Comparison of ENCODE assay signal across 8 cellular contexts in the genomic region with DNA sequence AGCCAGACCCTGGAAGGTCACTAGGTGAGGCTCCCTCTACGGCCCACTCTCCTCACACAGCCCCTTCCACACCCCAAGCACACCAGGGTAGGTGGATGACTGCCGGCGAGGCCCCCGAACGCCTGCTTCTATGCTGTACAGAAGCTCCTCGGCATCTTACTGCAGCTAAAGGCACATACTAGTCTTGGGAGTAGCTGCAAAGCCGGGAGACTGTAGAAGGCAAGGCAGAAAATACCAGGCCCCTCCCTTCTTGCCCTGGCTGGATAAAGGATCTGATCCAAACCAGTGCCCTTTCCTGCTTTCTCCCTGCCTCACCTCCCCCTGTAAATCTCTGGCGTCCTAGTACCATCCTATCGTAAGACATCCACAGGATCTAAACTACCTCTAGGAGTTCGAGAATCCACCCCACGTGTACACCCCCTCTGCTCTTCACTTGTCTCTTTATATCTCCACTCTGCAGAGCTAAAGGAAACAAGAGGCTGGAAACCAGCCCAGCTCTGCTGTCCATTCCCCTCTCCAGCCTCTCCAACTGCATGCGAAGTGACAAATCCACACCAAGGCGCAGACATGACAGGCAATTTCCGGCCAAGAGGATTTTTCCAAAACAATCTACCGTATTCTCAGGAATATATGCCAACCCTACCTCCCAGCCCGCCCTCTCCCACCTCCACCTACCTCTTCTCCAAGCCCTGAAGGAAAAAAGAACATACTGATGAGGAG. TPM values are rescaled to one million over a fixed set of nuclear protein-coding genes. Genes with fewer than 3 reads are reported as not detected.
DNase-seq lines count a peak whose midpoint lies in the region; ATAC-seq, FAIRE-seq and TF ChIP-seq lines count a peak whose summit lies in the region.

No MANE protein-coding gene starts in this region.

- TF ChIP-seq POLR2A in H1 (IDR thresholded peaks at IDR 0.05; ENCODE audit: control extremely low read depth in 1 of 2, low read depth in 2 of 2, low read length in 2 of 2) = no peak
- TF ChIP-seq POLR2A in upper lobe of left lung (IDR thresholded peaks at IDR 0.05) = no peak

- 11% methylated on average over 16 of the region's 16 CpGs for WGBS in SK-N-SH (ENCODE audit: low lambda C conversion rate)
- 69% methylated on average over 16 of the region's 16 CpGs; no CpG with 5 or more reads in 1 of the 2 experiments for WGBS in H1 (ENCODE audit: extremely low coverage in 1 of 2, insufficient coverage in 1 of 2, insufficient read length in 1 of 2, insufficient replicate concordance in 2 of 2, low coverage in 1 of 2, low lambda C conversion rate in 2 of 2, missing lambda C conversion rate in 1 of 2), 2 experiments
- 14 to 15% methylated on average over 15 to 16 of the region's 16 CpGs for WGBS in upper lobe of left lung, 2 donors

- H4K91ac ChIP-seq in H1 (replicated peaks; ENCODE audit: insufficient read length, low read length) = no peak overlapping the region

- peak overlapping the region; percentile 66; the same call in 1 of the 2 replicates for H2BK5ac ChIP-seq in H1 (ENCODE audit: low read depth, low read length)

- CTCF ChIA-PET in CD4-positive, alpha-beta memory T cell (lab: Charles Lee; ENCODE audit: partially characterized antibody) = interaction anchor here (1.4 to 16.3 kb wide), 4 partner anchors 10 to 45 kb away, joined by 4 to 479 read pairs (median 42); partner anchors contain the start of gene TNK2
- CTCF ChIA-PET in HEK293 (lab: Yijun Ruan, JAX) = interaction anchor here (0.6 to 3.9 kb wide), 4 partner anchors 11 to 103 kb away, joined by 3 to 30 read pairs (median 4); no protein-coding TSS in a partner anchor
- CTCF ChIA-PET in SK-N-SH (lab: Yijun Ruan, JAX) = interaction anchor here (4.0 to 29.0 kb wide), 4 partner anchors 12 to 40 kb away, joined by 52 to 606 read pairs (median 104); partner anchors contain the start of gene TNK2
- CTCF ChIA-PET in H1 (lab: Charles Lee; ENCODE audit: partially characterized antibody) = interaction anchor here (0.6 to 23.1 kb wide), 7 partner anchors 11 to 1941 kb away, joined by 3 to 499 read pairs (median 28); partner anchors contain the start of gene TNK2

- no peak overlapping the region for H3K14ac ChIP-seq in H1 (ENCODE audit: insufficient read length)

- 0 out of 2 replicates have a peak overlapping the region, but pooled peaks have one; percentile 67 for H2AFZ ChIP-seq in SK-N-SH (ENCODE audit: low read depth)
- no peak overlapping the region for H2AFZ ChIP-seq in H1 (ENCODE audit: low read length)

- H4K20me1 ChIP-seq in SK-N-SH (ENCODE audit: insufficient read depth) (peaks cover 9% of the 10 kb centered on the region; the same call in 1 of the 2 replicates), H1 (replicated peaks in 1 of 2; ENCODE audit: control insufficient read depth in 1 of 2, insufficient read depth in 2 of 2, low read length in 2 of 2) (peaks cover 4 to 15% of the 10 kb centered on the region in 2 experiments)

- H3K56ac ChIP-seq in H1 (replicated peaks; ENCODE audit: insufficient read length, low read depth, low read length) = no peak overlapping the region

- peak; percentile 0 to 1 for ATAC-seq in upper lobe of left lung (ENCODE audit: low FRiP score in 2 of 2)

- peaks cover 37% of the 10 kb centered on the region for H3F3A ChIP-seq in SK-N-SH (replicated peaks; ENCODE audit: insufficient read depth)

- no peak overlapping the region for H4K5ac ChIP-seq in H1 (ENCODE audit: insufficient read length, low read depth, low read length)

- H2BK120ac ChIP-seq in H1 (replicated peaks; ENCODE audit: low read depth, low read length) = no peak overlapping the region

- no peaks in the 10 kb centered on the region for H3K27me3 ChIP-seq in CD4-positive, alpha-beta memory T cell (ENCODE audit: insufficient read depth, low read length)
- no peaks in the 10 kb centered on the region for H3K27me3 ChIP-seq in SK-N-SH (ENCODE audit: insufficient read depth)
- H3K27me3 ChIP-seq in H1 (replicated peaks in 1 of 4; ENCODE audit: control insufficient read depth in 3 of 4, extremely low read depth in 1 of 4, insufficient read depth in 3 of 4, low read length in 3 of 4) = no peaks in the 10 kb centered on the region
- H3K27me3 ChIP-seq in upper lobe of left lung = no peaks in the 10 kb centered on the region

- no peak overlapping the region for H2BK20ac ChIP-seq in H1 (ENCODE audit: low read length)

- no peaks in the 10 kb centered on the region for H3K9me3 ChIP-seq in CD4-positive, alpha-beta memory T cell (ENCODE audit: control insufficient read depth in 1 of 2, low read length in 2 of 2)
- H3K9me3 ChIP-seq in HEK293 (ENCODE audit: control insufficient read depth, insufficient read depth, low read depth, low read length) (no peaks in the 10 kb centered on the region), SK-N-SH (no peaks in the 10 kb centered on the region), H1 (ENCODE audit: insufficient read depth in 2 of 2, low read depth in 1 of 2, low read length in 1 of 2) (no peaks in the 10 kb centered on the region), upper lobe of left lung (no peaks in the 10 kb centered on the region)

- intact Hi-C loops in CD4-positive, alpha-beta memory T cell (cut with micrococcal nuclease) = loop anchor here (1.0 kb wide), 1 partner anchor 10 kb away; no protein-coding TSS in a partner anchor

- H3K36me3 Mint-ChIP-seq in CD4-positive, alpha-beta memory T cell = peaks cover 0 to 9% of the 10 kb centered on the region in 2 donors

- H2AK5ac ChIP-seq in H1 (ENCODE audit: low read depth, low read length) = peak overlapping the region; percentile 93; the same call in 1 of the 2 replicates

- H2BK12ac ChIP-seq in H1 (ENCODE audit: low read depth, low read length) = 0 out of 2 replicates have a peak overlapping the region, but pooled peaks have one; percentile 68

- TF ChIP-seq RAD21 in SK-N-SH (IDR thresholded peaks at IDR 0.05; ENCODE audit: low read length) (no peak), H1 (IDR thresholded peaks at IDR 0.05 in 1 of 2, conservative IDR thresholded peaks at IDR 0.05 in 1 of 2; ENCODE audit: low read depth in 2 of 2, low read length in 2 of 2) (no peak)

- no peak overlapping the region for H3K4ac ChIP-seq in H1 (replicated peaks; ENCODE audit: insufficient read length, low read depth, low read length)

- peak in 1 of 2 experiments; percentile 16; a peak in 1 of 4 replicates for TF ChIP-seq EP300 in SK-N-SH (IDR thresholded peaks at IDR 0.05; ENCODE audit: borderline replicate concordance in 1 of 2, low read depth in 1 of 2, low read length in 1 of 2)
- TF ChIP-seq EP300 in H1 (IDR thresholded peaks at IDR 0.05; ENCODE audit: borderline replicate concordance in 1 of 2, low read depth in 2 of 2, low read length in 2 of 2) = no peak
- TF ChIP-seq EP300 in upper lobe of left lung (IDR thresholded peaks at IDR 0.05) = no peak

- peak overlapping the region; percentile 93 for H3K4me2 ChIP-seq in SK-N-SH
- H3K4me2 ChIP-seq in H1 (ENCODE audit: insufficient read depth in 1 of 2, low read depth in 2 of 2, low read length in 2 of 2) = peak overlapping the region; percentile 53 to 93

- no peaks in the 10 kb centered on the region for H3K36me3 ChIP-seq in CD4-positive, alpha-beta memory T cell (ENCODE audit: insufficient read depth, low read length)
- H3K36me3 ChIP-seq in HEK293 (ENCODE audit: control insufficient read depth in 2 of 2, insufficient read depth in 1 of 2, low read length in 2 of 2) (peaks cover 0 to 5% of the 10 kb centered on the region in 2 experiments; a peak in 1 of 3 replicates), SK-N-SH (replicated peaks in 1 of 2; ENCODE audit: control insufficient read depth in 1 of 2, insufficient read depth in 2 of 2, low read length in 1 of 2) (no peaks in the 10 kb centered on the region), H1 (ENCODE audit: control insufficient read depth in 2 of 4, insufficient read depth in 4 of 4, low read length in 3 of 4) (no peaks in the 10 kb centered on the region), upper lobe of left lung (no peaks in the 10 kb centered on the region)

- TF ChIP-seq CTCF in HEK293 (tag by site-specific recombination; IDR thresholded peaks at IDR 0.05) = no peak
- no peak for TF ChIP-seq CTCF in SK-N-SH (IDR thresholded peaks at IDR 0.05)
- no peak for TF ChIP-seq CTCF in H1 (IDR thresholded peaks at IDR 0.05; ENCODE audit: control extremely low read depth in 1 of 3, insufficient read depth in 1 of 3, low read depth in 1 of 3, low read length in 3 of 3)
- TF ChIP-seq CTCF in upper lobe of left lung (IDR thresholded peaks at IDR 0.05) = no peak

- H3K9me3 Mint-ChIP-seq in CD4-positive, alpha-beta memory T cell = no peaks in the 10 kb centered on the region

- H3K9ac ChIP-seq in SK-N-SH (peak overlapping the region; percentile 62), H1 (replicated peaks in 1 of 4; ENCODE audit: extremely low read depth in 1 of 4, low read depth in 3 of 4, low read length in 3 of 4) (peak overlapping the region in 1 of 4 experiments; percentile 39; a peak in 2 of 7 replicates)

- H3K23me2 ChIP-seq in H1 (ENCODE audit: low read depth, low read length) = peaks cover 13% of the 10 kb centered on the region; the same call in 1 of the 2 replicates

- H3K27ac ChIP-seq in CD4-positive, alpha-beta memory T cell (ENCODE audit: low read depth, low read length) = peak overlapping the region; percentile 86
- H3K27ac ChIP-seq in HEK293 (ENCODE audit: extremely low read depth, low read depth, low read length) (peak overlapping the region; percentile 38), SK-N-SH (ENCODE audit: low read depth in 2 of 2, low read length in 1 of 2) (peak overlapping the region; percentile 81 to 92), H1 (ENCODE audit: low read depth, low read length) (no peak overlapping the region), upper lobe of left lung (peak overlapping the region; percentile 86 to 94 (median 90))

- H3K27me3 Mint-ChIP-seq in CD4-positive, alpha-beta memory T cell = no peaks in the 10 kb centered on the region

- peaks cover 62% of the 10 kb centered on the region for H3K4me1 ChIP-seq in CD4-positive, alpha-beta memory T cell (ENCODE audit: insufficient read depth, low read length)
- H3K4me1 ChIP-seq in HEK293 (ENCODE audit: control insufficient read depth, insufficient read depth, low read length) = peaks cover 12% of the 10 kb centered on the region; the same call in 1 of the 2 replicates
- H3K4me1 ChIP-seq in SK-N-SH (ENCODE audit: control insufficient read depth in 1 of 2, insufficient read depth in 2 of 2, low read depth in 1 of 2, low read length in 1 of 2) = peaks cover 45 to 68% of the 10 kb centered on the region in 2 experiments; a peak in 3 of 4 replicates
- H3K4me1 ChIP-seq in H1 (replicated peaks in 1 of 4; ENCODE audit: control insufficient read depth in 3 of 4, insufficient read depth in 4 of 4, low read length in 3 of 4) = peaks cover 0 to 26% (median 17%) of the 10 kb centered on the region in 4 experiments; a peak in 6 of 7 replicates
- H3K4me1 ChIP-seq in upper lobe of left lung = peaks cover 59 to 83% (median 75%) of the 10 kb centered on the region in 4 donors

- peak in 1 of 5 donors; percentile 36 for DNase-seq in CD4-positive, alpha-beta memory T cell
- DNase-seq in SK-N-SH = peak; percentile 59
- DNase-seq in H1 (ENCODE audit: low read depth in 1 of 2, low spot score in 2 of 2) = peak in 1 of 2 experiments; percentile 49
- peak; percentile 53 for DNase-seq in middle frontal gyrus (ENCODE audit: extremely low spot score, low spot score)
- peak; percentile 49 to 58 for DNase-seq in upper lobe of left lung
- no peak for DNase-seq in mucosa of gallbladder (ENCODE audit: low spot score)
- no peak for DNase-seq in RCC 7860 (ENCODE audit: low spot score)

- no peak overlapping the region for H3K23ac ChIP-seq in H1 (ENCODE audit: insufficient read length)

- H3K79me2 ChIP-seq in SK-N-SH (ENCODE audit: insufficient read depth) (peaks cover 71% of the 10 kb centered on the region), H1 (ENCODE audit: control insufficient read depth in 1 of 2, insufficient read depth in 2 of 2, low read length in 2 of 2) (peaks cover 0 to 6% of the 10 kb centered on the region in 2 experiments; a peak in 1 of 4 replicates)

- FAIRE-seq in H1 (lab: Jason Lieb, UNC) (no peak), RCC 7860 (lab: Jason Lieb, UNC) (no peak)

- H4K8ac ChIP-seq in H1 (ENCODE audit: extremely low read depth, insufficient read depth, low read length) = peak overlapping the region; percentile 88; the same call in 1 of the 2 replicates

- H3K4me1 Mint-ChIP-seq in CD4-positive, alpha-beta memory T cell = peaks cover 41 to 66% (median 53%) of the 10 kb centered on the region in 4 donors

- peak overlapping the region; percentile 88 to 94 (median 90) for H3K4me3 Mint-ChIP-seq in CD4-positive, alpha-beta memory T cell

- H3K4me3 ChIP-seq in CD4-positive, alpha-beta memory T cell (ENCODE audit: low read length in 2 of 2) = peak overlapping the region in 1 of 2 donors; percentile 77
- peak overlapping the region; percentile 58; the same call in 1 of the 2 replicates for H3K4me3 ChIP-seq in HEK293 (ENCODE audit: low read depth, low read length)
- peak overlapping the region; percentile 80 to 99 for H3K4me3 ChIP-seq in SK-N-SH (ENCODE audit: low read depth in 2 of 2, low read length in 1 of 2)
- H3K4me3 ChIP-seq in H1 (ENCODE audit: extremely low read depth in 1 of 4, insufficient read depth in 2 of 4, low read depth in 3 of 4, low read length in 4 of 4) = peak overlapping the region; percentile 35 to 95 (median 70); a peak in 5 of 8 replicates
- H3K4me3 ChIP-seq in upper lobe of left lung = peak overlapping the region in 3 of 4 donors; percentile 50 to 78 (median 78)

- no peaks in the 10 kb centered on the region for H3K9me2 ChIP-seq in SK-N-SH

- POLR2A ChIA-PET in CD4-positive, alpha-beta memory T cell (lab: Charles Lee; ENCODE audit: partially characterized antibody) = interaction anchor here (0.8 to 9.0 kb wide), 5 partner anchors 11 to 454 kb away, joined by 3 to 245 read pairs (median 3); partner anchors contain the start of genes ACAP2 and TNK2
- POLR2A ChIA-PET in HEK293 (lab: Yijun Ruan, JAX) = interaction anchor here (0.7 to 1.1 kb wide), 3 partner anchors 12 to 18 kb away, joined by 3 to 4 read pairs (median 4); partner anchors contain the start of gene TNK2
- POLR2A ChIA-PET in SK-N-SH (lab: Yijun Ruan, JAX) = interaction anchor here (0.7 to 2.2 kb wide), 3 partner anchors 11 to 37 kb away, joined by 3 to 8 read pairs (median 4); partner anchors contain the start of gene TNK2
- POLR2A ChIA-PET in H1 (lab: Charles Lee; ENCODE audit: partially characterized antibody) = interaction anchor here (1.8 kb wide), 1 partner anchor 11 kb away, joined by 7 read pairs; the partner anchor contains the start of gene TNK2

- peak overlapping the region; percentile 71; the same call in 1 of the 2 replicates for H3K18ac ChIP-seq in H1 (ENCODE audit: extremely low read depth, low read length)

- peaks cover 12% of the 10 kb centered on the region for H3K79me1 ChIP-seq in H1 (ENCODE audit: low read depth, low read length)

- H3K27ac Mint-ChIP-seq in CD4-positive, alpha-beta memory T cell = peak overlapping the region; percentile 94 to 98 (median 97)

- peak overlapping the region; percentile 81; the same call in 1 of the 2 replicates for H2BK15ac ChIP-seq in H1 (ENCODE audit: low read length)

RNA-seq across cellular contexts. Expression of gene TNK2, which starts 11.8 kb away (rescaled TPM):
- total RNA-seq in CD4-positive, alpha-beta memory T cell = 100 to 1,000 TPM; 136 to 164 TPM
- 1 to 10 TPM in 1 of 2 donors, under 1 TPM in 1; 0.18 to 3.4 TPM for polyA plus RNA-seq in CD4-positive, alpha-beta memory T cell
- polyA plus RNA-seq in SK-N-SH (2012; rRNA removed) (11.3 and 17.3 TPM in 2 replicates), H1 (2011; rRNA removed) (10.4 and 18.2 TPM in 2 replicates)
- polyA plus RNA-seq in SK-N-SH (2012; cell fraction: cytosol; rRNA removed) = 5.5 and 10.9 TPM in 2 replicates
- polyA plus RNA-seq in SK-N-SH (2012; cell fraction: nucleus; rRNA removed) = 119 and 155 TPM in 2 replicates
- 33.9 and 38.6 TPM in 2 replicates for total RNA-seq in H1 (2021; fragmentation: NEBNext Ultra II Directional; extraction: Animal tissue kit (Norgen Biotek cat#: 25700))
- polyA plus RNA-seq in H1 (2011; cell fraction: cytosol; rRNA removed) = 15.6 TPM
- polyA plus RNA-seq in H1 (2011; cell fraction: nucleus; rRNA removed) = 105 TPM
- 24.4 to 39.8 TPM (median 29.1 TPM) in 4 replicates for polyA plus RNA-seq in H1 (2012, experiment 1 of 2)
- 11.0 TPM for polyA plus RNA-seq in H1 (2012, experiment 2 of 2)
- 20.0 TPM for polyA plus RNA-seq in H1 (2013, experiment 1 of 2)
- 17.6 TPM for polyA plus RNA-seq in H1 (2013, experiment 2 of 2)
- polyA minus RNA-seq in H1 (2011; rRNA and poly(A)+ RNA removed) = 10.8 and 11.1 TPM in 2 replicates
- 12.0 TPM for polyA minus RNA-seq in H1 (2011; cell fraction: cytosol; rRNA and poly(A)+ RNA removed)
- 19.7 TPM for polyA minus RNA-seq in H1 (2011; cell fraction: nucleus; rRNA and poly(A)+ RNA removed)
- total RNA-seq in upper lobe of left lung (100 to 1,000 TPM in 2 of 6 donors, 10 to 100 TPM in 4; 18.7 to 171 (median 70.1) TPM), mucosa of gallbladder (47.3 TPM)

Comparison
In these comparisons a context has a peak if more than half of its experiments do, and no peak if none do; other contexts are left out.
1. DNase-seq: peak in SK-N-SH (single experiment), middle frontal gyrus (single experiment) and upper lobe of left lung (2 of 2); none in mucosa of gallbladder (single experiment) and RCC 7860 (single experiment).